In the genomic region with DNA sequence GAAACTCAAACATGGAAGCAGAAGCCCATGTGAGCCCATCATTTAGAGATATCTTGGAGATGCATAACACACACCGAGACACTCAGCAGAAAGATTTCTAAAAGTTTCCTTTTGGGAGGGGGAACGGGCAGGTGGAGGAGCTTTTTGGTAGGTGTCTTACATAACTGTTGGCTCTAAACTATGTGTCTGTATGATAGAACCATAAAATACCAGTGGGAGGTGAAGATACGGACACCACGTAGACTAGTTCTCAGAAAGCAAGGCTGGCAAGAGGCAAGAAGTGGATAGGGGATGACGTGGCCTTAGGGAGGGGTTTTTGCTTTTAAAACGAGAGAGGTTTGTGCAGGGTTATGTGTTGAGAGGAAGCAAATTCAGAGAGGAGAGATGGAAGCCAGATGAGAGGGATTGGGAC, we compare ENCODE assay signal across 1 cellular context.
TF ChIP-seq lines count a peak whose summit lies in the region.

No MANE protein-coding gene starts in this region.

TF ChIP-seq in K562, 482 proteins besides CTCF, POLR2A, EP300 and RAD21 (continued from another document and continues in another):
- TF ChIP-seq EGR1 (conservative IDR thresholded peaks at IDR 0.05) (no peak; the same call in 1 of the 2 replicates), KHSRP (IDR thresholded peaks at IDR 0.05) (no peak), MECOM (CRISPR knock-in tag; IDR thresholded peaks at IDR 0.05) (no peak), SMARCE1 (IDR thresholded peaks at IDR 0.05) (peak; percentile 72; the same call in 1 of the 2 replicates), GABPA (tag; conservative IDR thresholded peaks at IDR 0.05; ENCODE audit: low read depth) (no peak), NFE2 (IDR thresholded peaks at IDR 0.05; ENCODE audit: low read depth) (no peak), ESRRA (IDR thresholded peaks at IDR 0.05; ENCODE audit: borderline replicate concordance, low read depth) (no peak), SETDB1 (IDR thresholded peaks at IDR 0.05; ENCODE audit: low read length) (no peak), TBP (optimal IDR thresholded peaks at IDR 0.05; ENCODE audit: low read depth, low read length) (no peak), ZC3H11A (IDR thresholded peaks at IDR 0.05; ENCODE audit: low read depth, low read length) (no peak), L3MBTL2 (IDR thresholded peaks at IDR 0.05) (0 out of 2 replicates have a peak, but pooled peaks have one; percentile 31), CREB1 (IDR thresholded peaks at IDR 0.05) (peak; percentile 67), CREB1 (CRISPR knock-in tag; IDR thresholded peaks at IDR 0.05) (no peak; the same call in 1 of the 2 replicates), NCOR1 (IDR thresholded peaks at IDR 0.05) (peak; percentile 84), EWSR1 (IDR thresholded peaks at IDR 0.05; ENCODE audit: borderline replicate concordance, low read depth, partially characterized antibody) (no peak), ZNF695 (CRISPR knock-in tag; IDR thresholded peaks at IDR 0.05) (no peak), SMARCA5 (IDR thresholded peaks at IDR 0.05) (no peak), ZNF76 (CRISPR knock-in tag; IDR thresholded peaks at IDR 0.05; ENCODE audit: borderline replicate concordance) (no peak), DACH1 (IDR thresholded peaks at IDR 0.05; ENCODE audit: partially characterized antibody) (no peak), NR4A1 (CRISPR knock-in tag; IDR thresholded peaks at IDR 0.05) (no peak), NR4A1 (tag; IDR thresholded peaks at IDR 0.05) (no peak), HDAC3 (IDR thresholded peaks at IDR 0.05; ENCODE audit: borderline replicate concordance, partially characterized antibody) (peak; percentile 62), IFI16 (CRISPR knock-in tag; IDR thresholded peaks at IDR 0.05) (no peak), NBN (IDR thresholded peaks at IDR 0.05; ENCODE audit: low read depth) (peak; percentile 78), TCF7L2 (IDR thresholded peaks at IDR 0.05; ENCODE audit: low read depth, low read length) (no peak), MEF2D (tag; conservative IDR thresholded peaks at IDR 0.05; ENCODE audit: low read depth) (no peak), ZBTB17 (CRISPR knock-in tag; IDR thresholded peaks at IDR 0.05) (no peak), CCNT2 (IDR thresholded peaks at IDR 0.05; ENCODE audit: borderline replicate concordance, extremely low read depth, insufficient read length, low read depth, low read length) (no peak)
- TF ChIP-seq, protein P1, sequence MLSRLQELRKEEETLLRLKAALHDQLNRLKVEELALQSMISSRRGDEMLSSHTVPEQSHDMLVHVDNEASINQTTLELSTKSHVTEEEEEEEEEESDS (CRISPR knock-in tag; IDR thresholded peaks at IDR 0.05) = no peak
- TF ChIP-seq, protein P2, sequence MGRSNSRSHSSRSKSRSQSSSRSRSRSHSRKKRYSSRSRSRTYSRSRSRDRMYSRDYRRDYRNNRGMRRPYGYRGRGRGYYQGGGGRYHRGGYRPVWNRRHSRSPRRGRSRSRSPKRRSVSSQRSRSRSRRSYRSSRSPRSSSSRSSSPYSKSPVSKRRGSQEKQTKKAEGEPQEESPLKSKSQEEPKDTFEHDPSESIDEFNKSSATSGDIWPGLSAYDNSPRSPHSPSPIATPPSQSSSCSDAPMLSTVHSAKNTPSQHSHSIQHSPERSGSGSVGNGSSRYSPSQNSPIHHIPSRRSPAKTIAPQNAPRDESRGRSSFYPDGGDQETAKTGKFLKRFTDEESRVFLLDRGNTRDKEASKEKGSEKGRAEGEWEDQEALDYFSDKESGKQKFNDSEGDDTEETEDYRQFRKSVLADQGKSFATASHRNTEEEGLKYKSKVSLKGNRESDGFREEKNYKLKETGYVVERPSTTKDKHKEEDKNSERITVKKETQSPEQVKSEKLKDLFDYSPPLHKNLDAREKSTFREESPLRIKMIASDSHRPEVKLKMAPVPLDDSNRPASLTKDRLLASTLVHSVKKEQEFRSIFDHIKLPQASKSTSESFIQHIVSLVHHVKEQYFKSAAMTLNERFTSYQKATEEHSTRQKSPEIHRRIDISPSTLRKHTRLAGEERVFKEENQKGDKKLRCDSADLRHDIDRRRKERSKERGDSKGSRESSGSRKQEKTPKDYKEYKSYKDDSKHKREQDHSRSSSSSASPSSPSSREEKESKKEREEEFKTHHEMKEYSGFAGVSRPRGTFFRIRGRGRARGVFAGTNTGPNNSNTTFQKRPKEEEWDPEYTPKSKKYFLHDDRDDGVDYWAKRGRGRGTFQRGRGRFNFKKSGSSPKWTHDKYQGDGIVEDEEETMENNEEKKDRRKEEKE (IDR thresholded peaks at IDR 0.05; ENCODE audit: borderline replicate concordance in 1 of 2, control insufficient read depth in 1 of 2, low read depth in 2 of 2, low read length in 1 of 2) = 0 out of 4 replicates have a peak, but pooled peaks of 1 of the 2 experiments have one; percentile 27
- TF ChIP-seq, protein P3, sequence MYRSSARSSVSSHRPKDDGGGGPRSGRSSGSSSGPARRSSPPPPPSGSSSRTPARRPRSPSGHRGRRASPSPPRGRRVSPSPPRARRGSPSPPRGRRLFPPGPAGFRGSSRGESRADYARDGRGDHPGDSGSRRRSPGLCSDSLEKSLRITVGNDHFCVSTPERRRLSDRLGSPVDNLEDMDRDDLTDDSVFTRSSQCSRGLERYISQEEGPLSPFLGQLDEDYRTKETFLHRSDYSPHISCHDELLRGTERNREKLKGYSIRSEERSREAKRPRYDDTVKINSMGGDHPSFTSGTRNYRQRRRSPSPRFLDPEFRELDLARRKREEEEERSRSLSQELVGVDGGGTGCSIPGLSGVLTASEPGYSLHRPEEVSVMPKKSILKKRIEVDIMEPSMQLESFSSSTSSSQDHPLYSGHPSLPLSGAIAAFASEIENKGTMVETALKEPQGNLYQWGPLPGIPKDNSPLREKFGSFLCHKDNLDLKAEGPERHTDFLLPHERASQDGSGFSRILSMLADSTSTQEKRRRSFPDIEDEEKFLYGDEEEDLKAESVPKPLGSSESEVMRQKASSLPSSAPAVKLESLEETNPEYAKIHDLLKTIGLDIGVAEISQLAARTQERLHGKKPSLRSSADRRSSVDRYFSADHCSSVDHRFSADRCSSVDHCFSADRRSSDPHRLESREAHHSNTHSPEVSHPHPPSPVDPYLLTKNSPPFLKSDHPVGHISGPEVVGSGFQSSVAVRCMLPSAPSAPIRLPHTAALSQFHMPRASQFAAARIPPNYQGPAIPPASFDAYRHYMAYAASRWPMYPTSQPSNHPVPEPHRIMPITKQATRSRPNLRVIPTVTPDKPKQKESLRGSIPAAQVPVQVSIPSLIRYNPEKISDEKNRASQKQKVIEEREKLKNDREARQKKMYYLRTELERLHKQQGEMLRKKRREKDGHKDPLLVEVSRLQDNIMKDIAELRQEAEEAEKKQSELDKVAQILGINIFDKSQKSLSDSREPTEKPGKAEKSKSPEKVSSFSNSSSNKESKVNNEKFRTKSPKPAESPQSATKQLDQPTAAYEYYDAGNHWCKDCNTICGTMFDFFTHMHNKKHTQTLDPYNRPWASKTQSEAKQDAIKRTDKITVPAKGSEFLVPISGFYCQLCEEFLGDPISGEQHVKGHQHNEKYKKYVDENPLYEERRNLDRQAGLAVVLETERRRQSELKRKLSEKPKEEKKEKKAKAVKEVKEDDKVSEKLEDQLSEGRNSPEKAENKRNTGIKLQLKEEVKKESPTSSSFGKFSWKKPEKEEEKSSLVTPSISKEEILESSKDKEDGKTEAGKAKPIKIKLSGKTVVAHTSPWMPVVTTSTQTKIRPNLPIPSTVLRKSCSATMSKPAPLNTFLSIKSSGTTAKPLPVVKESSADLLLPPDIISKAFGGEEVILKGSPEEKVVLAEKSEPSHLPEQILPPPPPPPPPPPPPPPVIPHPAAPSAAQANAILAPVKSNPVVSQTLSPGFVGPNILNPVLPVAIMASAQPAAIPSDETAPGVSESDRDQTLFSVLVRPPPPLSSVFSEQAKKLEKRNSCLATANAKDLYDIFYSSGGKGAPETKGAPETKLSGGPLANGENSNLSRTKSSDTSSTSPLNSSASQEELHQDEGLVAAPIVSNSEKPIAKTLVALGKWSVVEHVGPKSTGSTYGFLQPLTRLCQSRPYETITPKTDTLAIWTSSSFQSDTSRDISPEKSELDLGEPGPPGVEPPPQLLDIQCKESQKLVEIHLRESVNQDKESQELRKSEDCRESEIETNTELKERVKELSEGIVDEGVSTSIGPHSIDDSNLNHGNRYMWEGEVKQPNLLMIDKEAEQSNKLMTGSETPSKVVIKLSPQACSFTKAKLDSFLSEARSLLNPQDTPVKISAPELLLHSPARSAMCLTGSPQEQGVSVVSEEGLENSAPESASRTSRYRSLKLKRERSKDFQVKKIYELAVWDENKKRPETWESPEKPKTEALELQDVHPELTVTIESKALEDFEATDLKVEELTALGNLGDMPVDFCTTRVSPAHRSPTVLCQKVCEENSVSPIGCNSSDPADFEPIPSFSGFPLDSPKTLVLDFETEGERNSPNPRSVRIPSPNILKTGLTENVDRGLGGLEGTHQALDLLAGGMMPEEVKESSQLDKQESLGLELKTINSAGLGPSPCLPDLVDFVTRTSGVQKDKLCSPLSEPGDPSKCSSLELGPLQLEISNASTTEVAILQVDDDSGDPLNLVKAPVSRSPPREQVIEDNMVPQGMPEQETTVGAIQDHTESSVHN (IDR thresholded peaks at IDR 0.05; ENCODE audit: borderline replicate concordance in 1 of 2, low read depth in 1 of 2) = no peak
- TF ChIP-seq, protein P4, sequence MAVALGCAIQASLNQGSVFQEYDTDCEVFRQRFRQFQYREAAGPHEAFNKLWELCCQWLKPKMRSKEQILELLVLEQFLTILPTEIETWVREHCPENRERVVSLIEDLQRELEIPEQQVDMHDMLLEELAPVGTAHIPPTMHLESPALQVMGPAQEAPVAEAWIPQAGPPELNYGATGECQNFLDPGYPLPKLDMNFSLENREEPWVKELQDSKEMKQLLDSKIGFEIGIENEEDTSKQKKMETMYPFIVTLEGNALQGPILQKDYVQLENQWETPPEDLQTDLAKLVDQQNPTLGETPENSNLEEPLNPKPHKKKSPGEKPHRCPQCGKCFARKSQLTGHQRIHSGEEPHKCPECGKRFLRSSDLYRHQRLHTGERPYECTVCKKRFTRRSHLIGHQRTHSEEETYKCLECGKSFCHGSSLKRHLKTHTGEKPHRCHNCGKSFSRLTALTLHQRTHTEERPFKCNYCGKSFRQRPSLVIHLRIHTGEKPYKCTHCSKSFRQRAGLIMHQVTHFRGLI (CRISPR knock-in tag; IDR thresholded peaks at IDR 0.05) = no peak
- TF ChIP-seq, protein P5, sequence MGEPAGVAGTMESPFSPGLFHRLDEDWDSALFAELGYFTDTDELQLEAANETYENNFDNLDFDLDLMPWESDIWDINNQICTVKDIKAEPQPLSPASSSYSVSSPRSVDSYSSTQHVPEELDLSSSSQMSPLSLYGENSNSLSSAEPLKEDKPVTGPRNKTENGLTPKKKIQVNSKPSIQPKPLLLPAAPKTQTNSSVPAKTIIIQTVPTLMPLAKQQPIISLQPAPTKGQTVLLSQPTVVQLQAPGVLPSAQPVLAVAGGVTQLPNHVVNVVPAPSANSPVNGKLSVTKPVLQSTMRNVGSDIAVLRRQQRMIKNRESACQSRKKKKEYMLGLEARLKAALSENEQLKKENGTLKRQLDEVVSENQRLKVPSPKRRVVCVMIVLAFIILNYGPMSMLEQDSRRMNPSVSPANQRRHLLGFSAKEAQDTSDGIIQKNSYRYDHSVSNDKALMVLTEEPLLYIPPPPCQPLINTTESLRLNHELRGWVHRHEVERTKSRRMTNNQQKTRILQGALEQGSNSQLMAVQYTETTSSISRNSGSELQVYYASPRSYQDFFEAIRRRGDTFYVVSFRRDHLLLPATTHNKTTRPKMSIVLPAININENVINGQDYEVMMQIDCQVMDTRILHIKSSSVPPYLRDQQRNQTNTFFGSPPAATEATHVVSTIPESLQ (CRISPR knock-in tag; IDR thresholded peaks at IDR 0.05) = no peak
- TF ChIP-seq, protein P6, sequence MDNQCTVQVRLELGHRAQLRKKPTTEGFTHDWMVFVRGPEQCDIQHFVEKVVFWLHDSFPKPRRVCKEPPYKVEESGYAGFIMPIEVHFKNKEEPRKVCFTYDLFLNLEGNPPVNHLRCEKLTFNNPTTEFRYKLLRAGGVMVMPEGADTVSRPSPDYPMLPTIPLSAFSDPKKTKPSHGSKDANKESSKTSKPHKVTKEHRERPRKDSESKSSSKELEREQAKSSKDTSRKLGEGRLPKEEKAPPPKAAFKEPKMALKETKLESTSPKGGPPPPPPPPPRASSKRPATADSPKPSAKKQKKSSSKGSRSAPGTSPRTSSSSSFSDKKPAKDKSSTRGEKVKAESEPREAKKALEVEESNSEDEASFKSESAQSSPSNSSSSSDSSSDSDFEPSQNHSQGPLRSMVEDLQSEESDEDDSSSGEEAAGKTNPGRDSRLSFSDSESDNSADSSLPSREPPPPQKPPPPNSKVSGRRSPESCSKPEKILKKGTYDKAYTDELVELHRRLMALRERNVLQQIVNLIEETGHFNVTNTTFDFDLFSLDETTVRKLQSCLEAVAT (IDR thresholded peaks at IDR 0.05) = peak; percentile 26 to 82; a peak in 1 of 4 replicates
- TF ChIP-seq, protein P7, sequence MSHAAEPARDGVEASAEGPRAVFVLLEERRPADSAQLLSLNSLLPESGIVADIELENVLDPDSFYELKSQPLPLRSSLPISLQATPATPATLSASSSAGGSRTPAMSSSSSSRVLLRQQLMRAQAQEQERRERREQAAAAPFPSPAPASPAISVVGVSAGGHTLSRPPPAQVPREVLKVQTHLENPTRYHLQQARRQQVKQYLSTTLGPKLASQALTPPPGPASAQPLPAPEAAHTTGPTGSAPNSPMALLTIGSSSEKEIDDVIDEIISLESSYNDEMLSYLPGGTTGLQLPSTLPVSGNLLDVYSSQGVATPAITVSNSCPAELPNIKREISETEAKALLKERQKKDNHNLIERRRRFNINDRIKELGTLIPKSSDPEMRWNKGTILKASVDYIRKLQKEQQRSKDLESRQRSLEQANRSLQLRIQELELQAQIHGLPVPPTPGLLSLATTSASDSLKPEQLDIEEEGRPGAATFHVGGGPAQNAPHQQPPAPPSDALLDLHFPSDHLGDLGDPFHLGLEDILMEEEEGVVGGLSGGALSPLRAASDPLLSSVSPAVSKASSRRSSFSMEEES (CRISPR knock-in tag; IDR thresholded peaks at IDR 0.05) = no peak
- TF ChIP-seq, protein P8, sequence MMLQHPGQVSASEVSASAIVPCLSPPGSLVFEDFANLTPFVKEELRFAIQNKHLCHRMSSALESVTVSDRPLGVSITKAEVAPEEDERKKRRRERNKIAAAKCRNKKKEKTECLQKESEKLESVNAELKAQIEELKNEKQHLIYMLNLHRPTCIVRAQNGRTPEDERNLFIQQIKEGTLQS (IDR thresholded peaks at IDR 0.05) = peak; percentile 78
- TF ChIP-seq, protein P8 (CRISPR knock-in tag; conservative IDR thresholded peaks at IDR 0.05) = no peak
